ENCODE assay signal across 19 cellular contexts in the genomic region with DNA sequence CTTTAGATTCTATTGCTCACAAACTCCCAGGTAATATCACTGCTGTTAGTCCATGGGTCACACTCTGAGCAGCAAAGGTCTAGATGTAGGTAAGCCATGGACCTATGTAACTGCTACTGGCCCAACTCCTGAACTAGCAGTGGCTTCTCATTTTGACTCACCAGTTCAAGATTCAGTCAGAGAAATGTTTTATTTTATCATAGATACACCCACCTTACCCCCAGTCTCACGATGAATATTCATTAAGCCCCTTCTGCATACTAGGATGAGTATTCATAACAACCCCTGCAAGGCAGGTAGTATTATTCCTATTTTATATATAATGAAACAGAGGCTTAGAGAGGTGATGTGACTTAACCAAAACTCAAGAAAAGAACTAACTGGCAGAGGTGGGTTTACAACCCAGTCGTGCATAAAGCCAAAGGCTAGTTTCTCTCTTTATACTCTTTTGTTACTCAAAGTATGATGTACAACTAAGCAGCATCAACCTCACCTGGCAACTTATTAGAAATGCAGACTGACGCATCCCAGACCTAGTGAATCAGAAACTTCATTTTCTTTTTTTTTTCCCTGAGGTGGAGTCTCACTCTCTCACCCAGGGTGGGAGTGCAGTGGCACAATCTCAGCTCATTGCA.
DNase-seq lines count a peak whose midpoint lies in the region; ATAC-seq lines count a peak whose summit lies in the region.
"Had no signal": no experiment of that assay in that cellular context is flagged by ENCODE, and none has a peak within 500 bp of the region (broad histone marks: within the 10 kb centered on the region; RNA-seq: fewer than 3 reads in every experiment).

No MANE protein-coding gene starts in this region.

- H2AK5ac ChIP-seq in mesenchymal stem cell (ENCODE audit: low read length, severe bottlenecking): no peak overlapping the region

- H3K4me1 ChIP-seq in mesenchymal stem cell (ENCODE audit: control insufficient read depth, insufficient read depth, low read depth, low read length): no peaks in the 10 kb centered on the region
- H3K4me1 ChIP-seq: BE2C had no signal

- H3K27ac ChIP-seq in mesenchymal stem cell (ENCODE audit: low read length, poor library complexity, severe bottlenecking): no peak overlapping the region
- H3K27ac ChIP-seq: gastroesophageal sphincter, PC-9 had no signal

- no peaks in the 10 kb centered on the region for H3K27me3 ChIP-seq in mesenchymal stem cell (ENCODE audit: control insufficient read depth in 1 of 2, insufficient read depth in 1 of 2, low read length in 2 of 2)
- H3K27me3 ChIP-seq: BE2C, gastroesophageal sphincter had no signal

- H2AFZ ChIP-seq in mesenchymal stem cell (ENCODE audit: low read depth, low read length): no peak overlapping the region
- H2AFZ ChIP-seq: PC-9 had no signal

- no peak overlapping the region for H4K91ac ChIP-seq in mesenchymal stem cell (ENCODE audit: low read length)

- no peak overlapping the region for H2BK15ac ChIP-seq in mesenchymal stem cell (ENCODE audit: low read depth, poor library complexity, severe bottlenecking)

- no peaks in the 10 kb centered on the region for H3K9me3 ChIP-seq in mesenchymal stem cell (ENCODE audit: control insufficient read depth, low read length)
- H3K9me3 ChIP-seq: BE2C, gastroesophageal sphincter had no signal

- no peak overlapping the region for H2BK5ac ChIP-seq in mesenchymal stem cell (ENCODE audit: low read depth, low read length, poor library complexity, severe bottlenecking)

- no peaks in the 10 kb centered on the region for H3K36me3 ChIP-seq in mesenchymal stem cell (ENCODE audit: control insufficient read depth in 1 of 2, insufficient read depth in 2 of 2, low read depth in 1 of 2, low read length in 2 of 2)
- H3K36me3 ChIP-seq: BE2C, gastroesophageal sphincter had no signal

- H3K23ac ChIP-seq in mesenchymal stem cell (ENCODE audit: low read length in 2 of 2): no peak overlapping the region

- no peak overlapping the region for H3K4me2 ChIP-seq in mesenchymal stem cell (ENCODE audit: low read length, poor library complexity, severe bottlenecking)
- H3K4me2 ChIP-seq: PC-9 had no signal

- no peak overlapping the region for H3K14ac ChIP-seq in mesenchymal stem cell (ENCODE audit: low read length in 2 of 2)

- WGBS in mesenchymal stem cell: 88% methylated on average over 2 of the region's 3 CpGs

- no peak overlapping the region for H4K8ac ChIP-seq in mesenchymal stem cell (ENCODE audit: low read length)

- H3K4ac ChIP-seq in mesenchymal stem cell (ENCODE audit: low read depth in 1 of 2, low read length in 2 of 2): no peak overlapping the region

- no peak overlapping the region for H3K4me3 ChIP-seq in mesenchymal stem cell (ENCODE audit: insufficient read depth in 1 of 2, low read depth in 1 of 2, low read length in 2 of 2)
- H3K4me3 ChIP-seq: gastroesophageal sphincter, PC-9 had no signal

- no peak overlapping the region for H2BK12ac ChIP-seq in mesenchymal stem cell (ENCODE audit: low read length in 2 of 2)

- no peak overlapping the region for H2BK120ac ChIP-seq in mesenchymal stem cell (ENCODE audit: low read depth, low read length)

- H3K79me1 ChIP-seq in mesenchymal stem cell (replicated peaks; ENCODE audit: low read length, poor library complexity, severe bottlenecking): no peaks in the 10 kb centered on the region

- no peak overlapping the region for H3K9ac ChIP-seq in mesenchymal stem cell (ENCODE audit: low read length)

- H3K18ac ChIP-seq in mesenchymal stem cell (ENCODE audit: low read depth in 1 of 2, low read length in 2 of 2): no peak overlapping the region

- no peak for DNase-seq in stimulated activated naive CD8-positive, alpha-beta T cell treated with anti-CD3 and anti-CD28 coated beads, Interleukin-15, Interleukin-2, amounts not matched to agents 100 U/mL and 50 U/mL, for 24 hours
- DNase-seq in NCI-H526 (lab: John Stamatoyannopoulos, UW): no peak
- no peak for DNase-seq in COLO668 (lab: John Stamatoyannopoulos, UW; ENCODE audit: unreplicated experiment)
- DNase-seq in mesenchymal stem cell: no peak
- DNase-seq: activated CD4-positive, CD25-positive, alpha-beta regulatory T cell; activated CD8-positive, alpha-beta memory T cell treated with anti-CD3 and anti-CD28 coated beads, Interleukin-2, amount 50 U/mL, for 48 hours; BE2C; caudate nucleus; DND-41; NCI-H1417; NCI-H446; PC-9; small intestine; SW 1271 had no signal

- ATAC-seq in GM18858 (IDR thresholded peaks at IDR 0.05; ENCODE audit: unreplicated experiment): peak; percentile 71
- ATAC-seq in GM21515 (IDR thresholded peaks at IDR 0.05; ENCODE audit: unreplicated experiment): peak; percentile 65
- peak; percentile 62 for ATAC-seq in HG02981 (IDR thresholded peaks at IDR 0.05; ENCODE audit: unreplicated experiment)
- peak; percentile 86 for ATAC-seq in HG03565 (IDR thresholded peaks at IDR 0.05; ENCODE audit: unreplicated experiment)
- ATAC-seq in stimulated activated naive CD8-positive, alpha-beta T cell treated with anti-CD3 and anti-CD28 coated beads, Interleukin-15, Interleukin-2, amounts not matched to agents 100 U/mL and 50 U/mL, for 24 hours: no peak
- ATAC-seq: gastroesophageal sphincter had no signal
